ENCODE assay signal across 17 cellular contexts in genomic region chr2:121567957-121568409, GRCh38. TPM values are rescaled to one million over a fixed set of nuclear protein-coding genes. Genes with fewer than 3 reads are reported as not detected.
DNase-seq lines count a peak whose midpoint lies in the region; ATAC-seq and TF ChIP-seq lines count a peak whose summit lies in the region.
"Had no signal": no experiment of that assay in that cellular context is flagged by ENCODE, and none has a peak within 500 bp of the region (broad histone marks: within the 10 kb centered on the region; RNA-seq: fewer than 3 reads in every experiment).

No MANE protein-coding gene starts in this region.

- H3K36me3 Mint-ChIP-seq in natural killer cell = no peaks in the 10 kb centered on the region
- H3K36me3 Mint-ChIP-seq in natural killer cell treated with Interleukin-12 subunit alpha and Interleukin-12 subunit beta and Interleukin-15 and Interleukin-18, amount 100 ng/mL, for 72 hours = peaks cover 5% of the 10 kb centered on the region
- H3K36me3 Mint-ChIP-seq in CD8-positive, alpha-beta T cell = peaks cover 27% of the 10 kb centered on the region
- peaks cover 28% of the 10 kb centered on the region for H3K36me3 Mint-ChIP-seq in activated T-helper 2 cell treated with anti-CD3 and anti-CD28 coated beads, Interferon-gamma antibody, Interleukin-2, Interleukin-4, amounts not matched to agents 10 μg/mL and 5 μg/mL and 100 μg/mL, durations not matched to agents 14 hours and 24 hours and 36 hours (ENCODE audit: low read depth)

- no peaks in the 10 kb centered on the region for H3K9me3 Mint-ChIP-seq in natural killer cell
- H3K9me3 Mint-ChIP-seq in natural killer cell treated with Interleukin-12 subunit alpha and Interleukin-12 subunit beta and Interleukin-15 and Interleukin-18, amount 100 ng/mL, for 72 hours = no peaks in the 10 kb centered on the region
- H3K9me3 Mint-ChIP-seq in CD8-positive, alpha-beta T cell = no peaks in the 10 kb centered on the region
- H3K9me3 Mint-ChIP-seq in activated T-helper 2 cell treated with anti-CD3 and anti-CD28 coated beads, Interferon-gamma antibody, Interleukin-2, Interleukin-4, amounts not matched to agents 10 μg/mL and 5 μg/mL and 100 μg/mL, durations not matched to agents 14 hours and 24 hours and 36 hours = peaks cover 10% of the 10 kb centered on the region

- CTCF ChIA-PET in CD8-positive, alpha-beta T cell (lab: Charles Lee) = no interaction called here

- H3K36me3 ChIP-seq in mesodermal cell (ENCODE audit: control insufficient read depth, insufficient read depth, low read length) = peaks cover 3% of the 10 kb centered on the region
- H3K36me3 ChIP-seq in CD8-positive, alpha-beta T cell (ENCODE audit: insufficient read depth, low read length) = no peaks in the 10 kb centered on the region
- H3K36me3 ChIP-seq: pancreas had no signal

- peak overlapping the region; percentile 5 to 13 for H3K27ac Mint-ChIP-seq in natural killer cell
- no peak overlapping the region for H3K27ac Mint-ChIP-seq in natural killer cell treated with Interleukin-12 subunit alpha and Interleukin-12 subunit beta and Interleukin-15 and Interleukin-18, amount 100 ng/mL, for 72 hours
- no peak overlapping the region for H3K27ac Mint-ChIP-seq in CD8-positive, alpha-beta T cell
- H3K27ac Mint-ChIP-seq in activated T-helper 2 cell treated with anti-CD3 and anti-CD28 coated beads, Interferon-gamma antibody, Interleukin-2, Interleukin-4, amounts not matched to agents 10 μg/mL and 5 μg/mL and 100 μg/mL, durations not matched to agents 14 hours and 24 hours and 36 hours = no peak overlapping the region

- TF ChIP-seq CTCF in natural killer cell (IDR thresholded peaks at IDR 0.05) = no peak
- TF ChIP-seq CTCF in CD8-positive, alpha-beta T cell (IDR thresholded peaks at IDR 0.05) = no peak

- WGBS in mesodermal cell (ENCODE audit: insufficient coverage in 2 of 2), 2 experiments = 47 to 70% methylated on average over 2 to 3 of the region's 4 CpGs

- H3K4me3 ChIP-seq in mesodermal cell (ENCODE audit: extremely low read depth, insufficient read depth, low read length, poor library complexity, severe bottlenecking) = no peak overlapping the region
- H3K4me3 ChIP-seq in CD8-positive, alpha-beta T cell (ENCODE audit: low read depth, low read length) = no peak overlapping the region
- H3K4me3 ChIP-seq: pancreas had no signal

- no peak for ATAC-seq in natural killer cell
- ATAC-seq in natural killer cell treated with Interleukin-12 subunit alpha and Interleukin-12 subunit beta and Interleukin-15 and Interleukin-18, amount 100 ng/mL, for 72 hours = no peak
- no peak for ATAC-seq in CD8-positive, alpha-beta T cell
- ATAC-seq: stimulated activated naive CD8-positive, alpha-beta T cell treated with anti-CD3 and anti-CD28 coated beads, Interleukin-15, Interleukin-2, amounts not matched to agents 100 U/mL and 50 U/mL, for 24 hours had no signal

- POLR2A ChIA-PET in CD8-positive, alpha-beta T cell (lab: Charles Lee) = no interaction called here

- peaks cover 1% of the 10 kb centered on the region for H3K4me1 ChIP-seq in mesodermal cell (ENCODE audit: control insufficient read depth, insufficient read depth, low read length, poor library complexity, severe bottlenecking)
- peaks cover 6% of the 10 kb centered on the region for H3K4me1 ChIP-seq in CD8-positive, alpha-beta T cell (ENCODE audit: insufficient read depth, low read length)

- intact Hi-C loops in natural killer cell (cut with micrococcal nuclease) = no loop called here
- intact Hi-C loops in CD8-positive, alpha-beta T cell (cut with DNase I, micrococcal nuclease) = no loop called here
- intact Hi-C loops in activated T-helper 2 cell treated with anti-CD3 and anti-CD28 coated beads, Interferon-gamma antibody, Interleukin-2, Interleukin-4, amounts not matched to agents 10 μg/mL and 5 μg/mL and 100 μg/mL, durations not matched to agents 14 hours and 24 hours and 36 hours (cut with micrococcal nuclease) = no loop called here

- H3K27me3 Mint-ChIP-seq in natural killer cell (ENCODE audit: low read depth in 2 of 2) = no peaks in the 10 kb centered on the region
- H3K27me3 Mint-ChIP-seq in natural killer cell treated with Interleukin-12 subunit alpha and Interleukin-12 subunit beta and Interleukin-15 and Interleukin-18, amount 100 ng/mL, for 72 hours = no peaks in the 10 kb centered on the region
- H3K27me3 Mint-ChIP-seq in CD8-positive, alpha-beta T cell (ENCODE audit: low read depth) = no peaks in the 10 kb centered on the region
- H3K27me3 Mint-ChIP-seq in activated T-helper 2 cell treated with anti-CD3 and anti-CD28 coated beads, Interferon-gamma antibody, Interleukin-2, Interleukin-4, amounts not matched to agents 10 μg/mL and 5 μg/mL and 100 μg/mL, durations not matched to agents 14 hours and 24 hours and 36 hours (ENCODE audit: low read depth) = no peaks in the 10 kb centered on the region

- H3K27ac ChIP-seq in mesodermal cell (ENCODE audit: low read depth, low read length, severe bottlenecking) = peak overlapping the region; percentile 11
- no peak overlapping the region for H3K27ac ChIP-seq in CD8-positive, alpha-beta T cell (ENCODE audit: low read depth, low read length)
- H3K27ac ChIP-seq: pancreas had no signal

- H3K27me3 ChIP-seq in CD8-positive, alpha-beta T cell (ENCODE audit: insufficient read depth, low read length) = no peaks in the 10 kb centered on the region
- H3K27me3 ChIP-seq: pancreas had no signal

- peaks cover 59 to 71% of the 10 kb centered on the region in 2 donors for H3K4me1 Mint-ChIP-seq in natural killer cell
- H3K4me1 Mint-ChIP-seq in natural killer cell treated with Interleukin-12 subunit alpha and Interleukin-12 subunit beta and Interleukin-15 and Interleukin-18, amount 100 ng/mL, for 72 hours (ENCODE audit: low read depth in 2 of 2) = peaks cover 22 to 53% of the 10 kb centered on the region in 2 donors
- H3K4me1 Mint-ChIP-seq in CD8-positive, alpha-beta T cell (ENCODE audit: low read depth) = peaks cover 58% of the 10 kb centered on the region
- peaks cover 26% of the 10 kb centered on the region for H3K4me1 Mint-ChIP-seq in activated T-helper 2 cell treated with anti-CD3 and anti-CD28 coated beads, Interferon-gamma antibody, Interleukin-2, Interleukin-4, amounts not matched to agents 10 μg/mL and 5 μg/mL and 100 μg/mL, durations not matched to agents 14 hours and 24 hours and 36 hours (ENCODE audit: low read depth)

- H3K4me3 Mint-ChIP-seq in natural killer cell = no peak overlapping the region
- no peak overlapping the region for H3K4me3 Mint-ChIP-seq in natural killer cell treated with Interleukin-12 subunit alpha and Interleukin-12 subunit beta and Interleukin-15 and Interleukin-18, amount 100 ng/mL, for 72 hours
- H3K4me3 Mint-ChIP-seq in CD8-positive, alpha-beta T cell = no peak overlapping the region
- no peak overlapping the region for H3K4me3 Mint-ChIP-seq in activated T-helper 2 cell treated with anti-CD3 and anti-CD28 coated beads, Interferon-gamma antibody, Interleukin-2, Interleukin-4, amounts not matched to agents 10 μg/mL and 5 μg/mL and 100 μg/mL, durations not matched to agents 14 hours and 24 hours and 36 hours (ENCODE audit: low read depth)

- H3K9me3 ChIP-seq in mesodermal cell (ENCODE audit: control insufficient read depth, low read length) = peaks cover 10% of the 10 kb centered on the region
- no peaks in the 10 kb centered on the region for H3K9me3 ChIP-seq in CD8-positive, alpha-beta T cell (ENCODE audit: low read length)
- H3K9me3 ChIP-seq: pancreas had no signal

- DNase-seq in natural killer cell = no peak
- no peak for DNase-seq in natural killer cell treated with Interleukin-12 subunit alpha and Interleukin-12 subunit beta and Interleukin-15 and Interleukin-18, amount 100 ng/mL, for 72 hours (ENCODE audit: low spot score)
- peak; percentile 45 for DNase-seq in epidermal melanocyte (ENCODE audit: insufficient read length, low spot score)
- DNase-seq in HK-2 (ENCODE audit: unreplicated experiment) = no peak
- no peak for DNase-seq in iPS-NIHi11 (ENCODE audit: low spot score)
- no peak for DNase-seq in CD8-positive, alpha-beta T cell
- DNase-seq in activated T-helper 2 cell treated with anti-CD3 and anti-CD28 coated beads, Interferon-gamma antibody, Interleukin-2, Interleukin-4, amounts not matched to agents 10 μg/mL and 5 μg/mL and 100 μg/mL, durations not matched to agents 14 hours and 24 hours and 36 hours (ENCODE audit: low spot score) = no peak
- DNase-seq: central memory CD4-positive, alpha-beta T cell; HCEC 1CT; kidney; NCI-H2171; pancreas; stimulated activated CD4-positive, alpha-beta T cell treated with anti-CD3 and anti-CD28 coated beads, Interleukin-12 subunit alpha, Interleukin-12 subunit beta, amount 100 ng/mL, for 4 hours; stimulated activated naive CD8-positive, alpha-beta T cell treated with anti-CD3 and anti-CD28 coated beads, Interleukin-15, Interleukin-2, amounts not matched to agents 100 U/mL and 50 U/mL, for 24 hours; T1000 had no signal

RNA-seq across cellular contexts. Expression of gene RNU4ATAC, which starts 37.3 kb away (rescaled TPM):
- not detected for total RNA-seq in natural killer cell
- not detected for total RNA-seq in natural killer cell treated with Interleukin-12 subunit alpha and Interleukin-12 subunit beta and Interleukin-15 and Interleukin-18, amount 100 ng/mL, for 72 hours
- polyA plus RNA-seq in mesodermal cell (2013, experiment 1 of 2) = 1,932 TPM
- polyA plus RNA-seq in mesodermal cell (2013, experiment 2 of 2) = 2,253 TPM
- not detected for total RNA-seq in CD8-positive, alpha-beta T cell
- not detected in 2 replicates for total RNA-seq in activated T-helper 2 cell treated with anti-CD3 and anti-CD28 coated beads, Interferon-gamma antibody, Interleukin-2, Interleukin-4, amounts not matched to agents 10 μg/mL and 5 μg/mL and 100 μg/mL, durations not matched to agents 14 hours and 24 hours and 36 hours
- total RNA-seq: mononuclear cell had no signal
- polyA plus RNA-seq: pancreas had no signal

Comparison
In these comparisons a context has a peak if more than half of its experiments do, and no peak if none do; other contexts are left out.
1. H3K27ac Mint-ChIP-seq: peak in natural killer cell (2 of 2); none in natural killer cell treated with Interleukin-12 subunit alpha and Interleukin-12 subunit beta and Interleukin-15 and Interleukin-18, amount 100 ng/mL, for 72 hours (0 of 2), CD8-positive, alpha-beta T cell (single experiment) and activated T-helper 2 cell treated with anti-CD3 and anti-CD28 coated beads, Interferon-gamma antibody, Interleukin-2, Interleukin-4, amounts not matched to agents 10 μg/mL and 5 μg/mL and 100 μg/mL, durations not matched to agents 14 hours and 24 hours and 36 hours (single experiment).